In genomic region chr16:13629704-13630103, GRCh38 we compare ENCODE assay signal across 26 cellular contexts.
DNase-seq lines count a peak whose midpoint lies in the region; ATAC-seq, FAIRE-seq and TF ChIP-seq lines count a peak whose summit lies in the region.
"Had no signal": no experiment of that assay in that cellular context is flagged by ENCODE, and none has a peak within 500 bp of the region (broad histone marks: within the 10 kb centered on the region; RNA-seq: fewer than 3 reads in every experiment).

No MANE protein-coding gene starts in this region.

- H3K4me3 ChIP-seq in liver (ENCODE audit: low read depth in 1 of 3, low read length in 3 of 3) (no peak overlapping the region), HepG2 (replicated peaks in 1 of 3; ENCODE audit: insufficient read depth in 1 of 3, low read depth in 2 of 3, low read length in 3 of 3) (no peak overlapping the region), H1 (ENCODE audit: extremely low read depth in 1 of 4, insufficient read depth in 2 of 4, low read depth in 3 of 4, low read length in 4 of 4) (no peak overlapping the region), right lobe of liver (no peak overlapping the region)
- H3K4me3 ChIP-seq: A549; BLaER1 treated with 17β-estradiol and CSF1 and Interleukin-3, amounts not matched to agents 10 nM and 100 nM; GM12878 had no signal

- H3K79me2 ChIP-seq in HepG2 (ENCODE audit: insufficient read depth, low read length) (no peaks in the 10 kb centered on the region), H1 (ENCODE audit: control insufficient read depth in 1 of 2, insufficient read depth in 2 of 2, low read length in 2 of 2) (no peaks in the 10 kb centered on the region)

- no peak for TF ChIP-seq EP300 in HepG2 (IDR thresholded peaks at IDR 0.05; ENCODE audit: low read depth in 2 of 2, low read length in 2 of 2)
- no peak for TF ChIP-seq EP300 in HepG2 (CRISPR knock-in tag; IDR thresholded peaks at IDR 0.05; ENCODE audit: borderline replicate concordance)
- TF ChIP-seq EP300 in H1 (IDR thresholded peaks at IDR 0.05; ENCODE audit: borderline replicate concordance in 1 of 2, low read depth in 2 of 2, low read length in 2 of 2): no peak

- H3K27ac ChIP-seq in liver (ENCODE audit: low read depth in 1 of 2, low read length in 2 of 2) (no peak overlapping the region), HepG2 (ENCODE audit: extremely low read length, insufficient read depth, low read length) (no peak overlapping the region), H1 (ENCODE audit: low read depth, low read length) (no peak overlapping the region), right lobe of liver (no peak overlapping the region), temporal lobe (ENCODE audit: low read depth, low read length) (peak overlapping the region; percentile 21)
- H3K27ac ChIP-seq: 22Rv1; A549; BLaER1 treated with 17β-estradiol and CSF1 and Interleukin-3, amounts not matched to agents 10 nM and 100 nM; C4-2B had no signal

- H4K91ac ChIP-seq in H1 (replicated peaks; ENCODE audit: insufficient read length, low read length): no peak overlapping the region

- H4K20me1 ChIP-seq in HepG2 (ENCODE audit: insufficient read depth, low read length) (no peaks in the 10 kb centered on the region), H1 (replicated peaks in 1 of 2; ENCODE audit: control insufficient read depth in 1 of 2, insufficient read depth in 2 of 2, low read length in 2 of 2) (no peaks in the 10 kb centered on the region)
- H4K20me1 ChIP-seq: BLaER1 treated with 17β-estradiol and CSF1 and Interleukin-3, amounts not matched to agents 10 nM and 100 nM had no signal

- POLR2A ChIA-PET in HepG2 (lab: Yijun Ruan, JAX): no interaction called here
- POLR2A ChIA-PET in H1 (lab: Charles Lee; ENCODE audit: partially characterized antibody): no interaction called here

- in situ Hi-C loops in HepG2 (cut with HindIII; ENCODE audit: extremely low pct_ligation_motif_present, low pct_unique_long_range_greater_than_20kb): no loop called here

- TF ChIP-seq RAD21 in liver (IDR thresholded peaks at IDR 0.05) (no peak), HepG2 (CRISPR knock-in tag; IDR thresholded peaks at IDR 0.05) (no peak), H1 (IDR thresholded peaks at IDR 0.05 in 1 of 2, conservative IDR thresholded peaks at IDR 0.05 in 1 of 2; ENCODE audit: low read depth in 2 of 2, low read length in 2 of 2) (no peak)

- H3K9ac ChIP-seq in liver (ENCODE audit: low read depth in 1 of 2, low read length in 2 of 2): no peak overlapping the region
- no peak overlapping the region for H3K9ac ChIP-seq in HepG2 (ENCODE audit: insufficient read depth, low read depth, low read length)
- H3K9ac ChIP-seq in H1 (replicated peaks in 1 of 4; ENCODE audit: extremely low read depth in 1 of 4, low read depth in 3 of 4, low read length in 3 of 4): no peak overlapping the region
- H3K9ac ChIP-seq: BLaER1 treated with 17β-estradiol and CSF1 and Interleukin-3, amounts not matched to agents 10 nM and 100 nM had no signal

- FAIRE-seq in HepG2 (lab: Jason Lieb, UNC) (no peak), H1 (lab: Jason Lieb, UNC) (no peak)
- FAIRE-seq: A549, GM12878, GM12892, GM18507 had no signal

- H2AFZ ChIP-seq in HepG2 (ENCODE audit: low read length): no peak overlapping the region
- H2AFZ ChIP-seq in H1 (ENCODE audit: low read length): no peak overlapping the region

- no peaks in the 10 kb centered on the region for H3K23me2 ChIP-seq in H1 (ENCODE audit: low read depth, low read length)

- H3K4me2 ChIP-seq in HepG2 (ENCODE audit: low read depth, low read length) (no peak overlapping the region), H1 (ENCODE audit: insufficient read depth in 1 of 2, low read depth in 2 of 2, low read length in 2 of 2) (no peak overlapping the region)
- H3K4me2 ChIP-seq: BLaER1 treated with 17β-estradiol and CSF1 and Interleukin-3, amounts not matched to agents 10 nM and 100 nM had no signal

- intact Hi-C loops in HepG2 (cut with micrococcal nuclease; ENCODE audit: unreplicated experiment) (no loop called here), right lobe of liver (cut with DNase I) (no loop called here)

- H2BK120ac ChIP-seq in H1 (replicated peaks; ENCODE audit: low read depth, low read length): no peak overlapping the region

- no peak overlapping the region for H4K8ac ChIP-seq in H1 (ENCODE audit: extremely low read depth, insufficient read depth, low read length)

- H2AK5ac ChIP-seq in H1 (ENCODE audit: low read depth, low read length): no peak overlapping the region

- TF ChIP-seq CTCF in liver (IDR thresholded peaks at IDR 0.05; ENCODE audit: low read depth, low read length, missing input control) (no peak), HepG2 (CRISPR knock-in tag; IDR thresholded peaks at IDR 0.05) (no peak), H1 (IDR thresholded peaks at IDR 0.05; ENCODE audit: control extremely low read depth in 1 of 3, insufficient read depth in 1 of 3, low read depth in 1 of 3, low read length in 3 of 3) (no peak), right lobe of liver (IDR thresholded peaks at IDR 0.05) (no peak)

- no peak overlapping the region for H3K14ac ChIP-seq in H1 (ENCODE audit: insufficient read length)

- ATAC-seq in HepG2: no peak
- peak; percentile 76 to 88 (median 81) for ATAC-seq in right lobe of liver
- no peak for ATAC-seq in GM18517 (IDR thresholded peaks at IDR 0.05; ENCODE audit: unreplicated experiment)
- ATAC-seq: A549; CD8-positive, alpha-beta T cell had no signal

- H2BK20ac ChIP-seq in H1 (ENCODE audit: low read length): 0 out of 2 replicates have a peak overlapping the region, but pooled peaks have one; percentile 51

- no peaks in the 10 kb centered on the region for H3K79me1 ChIP-seq in H1 (ENCODE audit: low read depth, low read length)

- H3K4me1 ChIP-seq in liver (ENCODE audit: control insufficient read depth in 4 of 4, insufficient read depth in 4 of 4, low read length in 3 of 4) (peaks cover 0 to 11% (median 5%) of the 10 kb centered on the region in 4 donors), HepG2 (ENCODE audit: insufficient read depth, low read length) (no peaks in the 10 kb centered on the region), H1 (replicated peaks in 1 of 4; ENCODE audit: control insufficient read depth in 3 of 4, insufficient read depth in 4 of 4, low read length in 3 of 4) (peaks cover 0 to 2% (median 0%) of the 10 kb centered on the region in 4 experiments; a peak in 1 of 7 replicates), right lobe of liver (peaks cover 0 to 10% (median 0%) of the 10 kb centered on the region in 4 donors)
- H3K4me1 ChIP-seq: A549; BLaER1 treated with 17β-estradiol and CSF1 and Interleukin-3, amounts not matched to agents 10 nM and 100 nM had no signal

- H3K36me3 ChIP-seq in liver (ENCODE audit: control insufficient read depth in 4 of 4, insufficient read depth in 3 of 4, low read depth in 1 of 4, low read length in 3 of 4): no peaks in the 10 kb centered on the region
- no peaks in the 10 kb centered on the region for H3K36me3 ChIP-seq in HepG2 (replicated peaks in 1 of 2; ENCODE audit: control insufficient read depth in 1 of 2, insufficient read depth in 2 of 2, low read length in 2 of 2)
- no peaks in the 10 kb centered on the region for H3K36me3 ChIP-seq in H1 (ENCODE audit: control insufficient read depth in 2 of 4, insufficient read depth in 4 of 4, low read length in 3 of 4)
- H3K36me3 ChIP-seq in right lobe of liver: no peaks in the 10 kb centered on the region
- H3K36me3 ChIP-seq: BLaER1 treated with 17β-estradiol and CSF1 and Interleukin-3, amounts not matched to agents 10 nM and 100 nM had no signal

- H3K9me3 ChIP-seq in liver (ENCODE audit: control insufficient read depth in 4 of 4, low read length in 3 of 4) (no peaks in the 10 kb centered on the region), HepG2 (ENCODE audit: low read length) (no peaks in the 10 kb centered on the region), H1 (ENCODE audit: insufficient read depth in 2 of 2, low read depth in 1 of 2, low read length in 1 of 2) (no peaks in the 10 kb centered on the region), right lobe of liver (no peaks in the 10 kb centered on the region)
- H3K9me3 ChIP-seq: A549; BLaER1 treated with 17β-estradiol and CSF1 and Interleukin-3, amounts not matched to agents 10 nM and 100 nM had no signal

- H3K27me3 ChIP-seq in liver (ENCODE audit: control insufficient read depth in 4 of 4, insufficient read depth in 4 of 4, low read length in 3 of 4) (no peaks in the 10 kb centered on the region), HepG2 (ENCODE audit: control insufficient read depth in 1 of 2, insufficient read depth in 2 of 2, low read length in 2 of 2) (no peaks in the 10 kb centered on the region; a peak in 1 of 5 replicates), H1 (replicated peaks in 1 of 4; ENCODE audit: control insufficient read depth in 3 of 4, extremely low read depth in 1 of 4, insufficient read depth in 3 of 4, low read length in 3 of 4) (no peaks in the 10 kb centered on the region), right lobe of liver (no peaks in the 10 kb centered on the region)
- H3K27me3 ChIP-seq: BLaER1 treated with 17β-estradiol and CSF1 and Interleukin-3, amounts not matched to agents 10 nM and 100 nM had no signal

- no peak overlapping the region for H2BK12ac ChIP-seq in H1 (ENCODE audit: low read depth, low read length)

- DNase-seq in HepG2 (ENCODE audit: low spot score) (no peak), H1 (ENCODE audit: low read depth in 1 of 2, low spot score in 2 of 2) (no peak), right lobe of liver (no peak), COLO829 (ENCODE audit: low spot score) (no peak), SIG-M5 treated with dmso at 0.1 percent for 504 hours (lab: John Stamatoyannopoulos, UW; ENCODE audit: unreplicated experiment) (no peak)
- DNase-seq: AML-193; CD4-positive, alpha-beta T cell; CD8-positive, alpha-beta T cell; COR-L47; DMS 273 treated with DMSO at 0.1 percent for 48 hours; DMS153; DMS53; DMS79; DND-41; EL; GDM1 had no signal

- H3K18ac ChIP-seq in H1 (ENCODE audit: extremely low read depth, low read length): no peak overlapping the region

- no TSS peak for BruUV-seq in HepG2 (replicated peaks; lab: Mats Ljungman, UMichigan)

- H2BK5ac ChIP-seq in H1 (ENCODE audit: low read depth, low read length): no peak overlapping the region

- CTCF ChIA-PET in HepG2 (lab: Yijun Ruan, JAX; ENCODE audit: low intra/inter-chr PET ratio, low total read pairs) (no interaction called here), H1 (lab: Charles Lee; ENCODE audit: partially characterized antibody) (no interaction called here)

- H3K56ac ChIP-seq in H1 (replicated peaks; ENCODE audit: insufficient read length, low read depth, low read length): no peak overlapping the region

- TF ChIP-seq POLR2A in HepG2 (IDR thresholded peaks at IDR 0.05; ENCODE audit: insufficient read depth in 1 of 2, low read depth in 2 of 2, low read length in 2 of 2): no peak
- TF ChIP-seq POLR2A in H1 (IDR thresholded peaks at IDR 0.05; ENCODE audit: control extremely low read depth in 1 of 2, low read depth in 2 of 2, low read length in 2 of 2): no peak
- no peak for TF ChIP-seq POLR2A in right lobe of liver (IDR thresholded peaks at IDR 0.05)

- H2BK15ac ChIP-seq in H1 (ENCODE audit: low read length): no peak overlapping the region

- H3K23ac ChIP-seq in H1 (ENCODE audit: insufficient read length): no peak overlapping the region

- WGBS in liver: 57% methylated on average over 2 of the region's 2 CpGs
- 38% methylated on average over 2 of the region's 2 CpGs for whole genome bisulfite sequencing in HepG2 (ENCODE audit: low lambda C conversion rate)
- WGBS in H1 (ENCODE audit: extremely low coverage in 1 of 2, insufficient coverage in 1 of 2, insufficient read length in 1 of 2, insufficient replicate concordance in 2 of 2, low coverage in 1 of 2, low lambda C conversion rate in 2 of 2, missing lambda C conversion rate in 1 of 2), 2 experiments: 92% methylated on average over 2 of the region's 2 CpGs; no CpG with 5 or more reads in 1 of the 2 experiments
- 37% methylated on average over 2 of the region's 2 CpGs for WGBS in right lobe of liver (ENCODE audit: insufficient coverage, low coverage, low lambda C conversion rate, missing lambda C conversion rate)

- H3K4ac ChIP-seq in H1 (replicated peaks; ENCODE audit: insufficient read length, low read depth, low read length): no peak overlapping the region

- H4K5ac ChIP-seq in H1 (ENCODE audit: insufficient read length, low read depth, low read length): no peak overlapping the region

Comparison
In these comparisons a context has a peak if more than half of its experiments do, and no peak if none do; other contexts are left out.
1. ATAC-seq: peak in right lobe of liver (4 of 4); none in HepG2 (single experiment) and GM18517 (single experiment).